8 cellular contexts compared by ENCODE assay signal in genomic region chr12:95003213-95003920, GRCh38. TPM values are rescaled to one million over a fixed set of nuclear protein-coding genes. Genes with fewer than 3 reads are reported as not detected.
DNase-seq lines count a peak whose midpoint lies in the region; ATAC-seq and TF ChIP-seq lines count a peak whose summit lies in the region.

NDUFA12 (minus strand) TSS chr12:95003697; CDS start chr12:95003680, 17 bp downstream.

- TSS peak; percentile 58 for BruUV-seq in Panc1 (replicated peaks; lab: Mats Ljungman, UMichigan)

- TF ChIP-seq CTCF in Panc1 (IDR thresholded peaks at IDR 0.05) = no peak
- no peak for TF ChIP-seq CTCF in esophagus squamous epithelium (IDR thresholded peaks at IDR 0.05)

- POLR2A ChIA-PET in Panc1 (lab: Charles Lee) = no interaction called here

- H3K27ac ChIP-seq in Panc1 (ENCODE audit: low read length) = peak within 1 kb of the TSS; percentile 88
- H3K27ac ChIP-seq in esophagus squamous epithelium = peak within 1 kb of the TSS; percentile 88 to 94 (median 93)

- H3K36me3 ChIP-seq in Panc1 (ENCODE audit: control insufficient read depth, insufficient read depth, low read length) = peaks cover 3% of the 10 kb centered on the region; the same call in 1 of the 2 replicates
- H3K36me3 ChIP-seq in esophagus squamous epithelium = peaks cover 0 to 19% (median 0%) of the 10 kb centered on the region in 3 donors

- CTCF ChIA-PET in Panc1 (lab: Charles Lee) = interaction anchor here (0.6 to 0.7 kb wide), 2 partner anchors 83 to 88 kb away, joined by 3 to 4 read pairs; no protein-coding TSS in a partner anchor

- ATAC-seq in GM21723 (IDR thresholded peaks at IDR 0.05; ENCODE audit: unreplicated experiment) (peak; percentile 98), Panc1 (peak; percentile 100)

- WGBS in esophagus squamous epithelium, 2 donors = 0% methylated on average over 17 to 27 of the region's 34 CpGs

- DNase-seq in DMS53 (lab: John Stamatoyannopoulos, UW) (peak; percentile 100), KG1 (lab: John Stamatoyannopoulos, UW) (peak; percentile 91), Panc1 (ENCODE audit: low read depth, low spot score) (peak; percentile 78), esophagus squamous epithelium (lab: John Stamatoyannopoulos, UW) (peak; percentile 57), myocyte (ENCODE audit: low read depth) (peak; percentile 98)
- peak; percentile 95 to 97 for DNase-seq in activated T-cell treated with anti-CD3 and anti-CD28 coated beads, Interleukin-2, amount 50 U/mL, for 48 hours
- DNase-seq in stimulated activated CD8-positive, alpha-beta memory T cell treated with anti-CD3 and anti-CD28 coated beads, Interleukin-7, amount 100 ng/mL, for 48 hours (ENCODE audit: extremely low read depth in 1 of 2, low read depth in 1 of 2) = peak; percentile 90 to 94

- H3K9me3 ChIP-seq in Panc1 (ENCODE audit: control insufficient read depth, insufficient read depth, low read depth, low read length) = no peaks in the 10 kb centered on the region
- H3K9me3 ChIP-seq in esophagus squamous epithelium = peaks cover 0 to 15% (median 0%) of the 10 kb centered on the region in 3 donors

- intact Hi-C loops in Panc1 (cut with micrococcal nuclease; ENCODE audit: unreplicated experiment) = no loop called here
- intact Hi-C loops in esophagus squamous epithelium (cut with DNase I) = no loop called here

- in situ Hi-C loops in Panc1 (cut with HindIII; ENCODE audit: low pct_unique_long_range_greater_than_20kb, low sequenced_read_pairs) = no loop called here

- peaks cover 4% of the 10 kb centered on the region; the same call in 1 of the 2 replicates for H3K4me1 ChIP-seq in Panc1 (ENCODE audit: control insufficient read depth, insufficient read depth, low read length)
- peaks cover 8 to 43% (median 9%) of the 10 kb centered on the region in 3 donors for H3K4me1 ChIP-seq in esophagus squamous epithelium

- TF ChIP-seq POLR2A in esophagus squamous epithelium (IDR thresholded peaks at IDR 0.05) = peak in 3 of 4 donors; percentile 48 to 78 (median 58)

- H3K27me3 ChIP-seq in Panc1 (ENCODE audit: control insufficient read depth, insufficient read depth, low read length) (no peaks in the 10 kb centered on the region), esophagus squamous epithelium (no peaks in the 10 kb centered on the region)

- H3K4me3 ChIP-seq in Panc1 (ENCODE audit: low read depth in 2 of 2, low read length in 2 of 2) = peak within 1 kb of the TSS; percentile 77 to 93
- peak within 1 kb of the TSS; percentile 79 to 93 (median 86) for H3K4me3 ChIP-seq in esophagus squamous epithelium

RNA-seq across cellular contexts. Expression of gene NDUFA12, which starts in this region (rescaled TPM):
- total RNA-seq in Panc1 (2021; ENCODE audit: unreplicated experiment) = 108 TPM
- 105 TPM for polyA plus RNA-seq in Panc1 (2012; ENCODE audit: insufficient read length)
- 100 to 1,000 TPM in 2 of 4 donors, 10 to 100 TPM in 2; 86.1 to 163 (median 97.6) TPM for total RNA-seq in esophagus squamous epithelium
- 254 and 256 TPM in 2 replicates for total RNA-seq in myocyte
- polyA plus RNA-seq in myocyte (2012) = 137 TPM

Comparison
In these comparisons a context has a peak if more than half of its experiments do, and no peak if none do; other contexts are left out.
1. Peak in every context shown above with its lines: DNase-seq, ATAC-seq, H3K4me3 ChIP-seq and H3K27ac ChIP-seq.